8 cellular contexts compared by ENCODE assay signal in genomic region chr1:34865981-34866761, GRCh38. TPM values are rescaled to one million over a fixed set of nuclear protein-coding genes. Genes with fewer than 3 reads are reported as not detected.
DNase-seq lines count a peak whose midpoint lies in the region; ATAC-seq, FAIRE-seq and TF ChIP-seq lines count a peak whose summit lies in the region.

No MANE protein-coding gene starts in this region.

- peak overlapping the region; percentile 99 for H2AFZ ChIP-seq in endothelial cell of umbilical vein (ENCODE audit: low read depth, low read length)

- intact Hi-C loops in endothelial cell of umbilical vein (cut with micrococcal nuclease), result loop anchor here (1.0 kb wide), 2 partner anchors 14 to 80 kb away; no protein-coding TSS in a partner anchor

- in situ Hi-C loops in GM13976 (cut with MboI; ENCODE audit: low sequenced_read_pairs, unreplicated experiment), result no loop called here

- peak overlapping the region; percentile 89 for H3K4me2 ChIP-seq in endothelial cell of umbilical vein (ENCODE audit: insufficient read depth, low read length)

- peak; percentile 70 for FAIRE-seq in endothelial cell of umbilical vein (lab: Jason Lieb, UNC)

- TF ChIP-seq CTCF in GM13976 (IDR thresholded peaks at IDR 0.05; ENCODE audit: borderline replicate concordance, control extremely low read depth, extremely low read depth, insufficient read depth, missing control alignments), result peak; percentile 94
- TF ChIP-seq CTCF in endothelial cell of umbilical vein (IDR thresholded peaks at IDR 0.05; ENCODE audit: extremely low read depth in 1 of 2, insufficient read depth in 1 of 2, low read depth in 1 of 2, low read length in 2 of 2), result peak; percentile 93 to 97

- dilution Hi-C loops in endothelial cell of umbilical vein (cut with MboI; ENCODE audit: extremely low pct_ligation_motif_present, low sequenced_read_pairs), result no loop called here

- CTCF ChIA-PET in endothelial cell of umbilical vein (lab: Charles Lee), result interaction anchor here (0.6 to 4.7 kb wide), 18 partner anchors 10 to 432 kb away, joined by 3 to 59 read pairs (median 4); partner anchors contain the start of genes TMEM35B and ZMYM1

- no peaks in the 10 kb centered on the region for H4K20me1 ChIP-seq in endothelial cell of umbilical vein (replicated peaks; ENCODE audit: control insufficient read depth, extremely low read depth, insufficient read depth, low read length)

- peak; percentile 58 for ATAC-seq in HG03064 (IDR thresholded peaks at IDR 0.05; ENCODE audit: low read depth, unreplicated experiment)

- no peaks in the 10 kb centered on the region for H3K9me1 ChIP-seq in endothelial cell of umbilical vein (replicated peaks; ENCODE audit: control insufficient read depth, extremely low read depth, insufficient read depth, low read length)

- H3K36me3 ChIP-seq in endothelial cell of umbilical vein (ENCODE audit: control insufficient read depth in 2 of 2, extremely low read depth in 1 of 2, insufficient read depth in 2 of 2, low read length in 2 of 2), result no peaks in the 10 kb centered on the region

- BruUV-seq in endothelial cell of umbilical vein (replicated peaks; lab: Mats Ljungman, UMichigan), result TSS peak; percentile 52

- H3K4me3 ChIP-seq in endothelial cell of umbilical vein (replicated peaks in 1 of 3; ENCODE audit: insufficient read depth in 1 of 3, low read depth in 1 of 3, low read length in 3 of 3), result peak overlapping the region; percentile 49 to 76 (median 70)

- no peaks in the 10 kb centered on the region for H3K9me3 ChIP-seq in endothelial cell of umbilical vein (replicated peaks; ENCODE audit: control insufficient read depth, insufficient read depth, low read length)

- peak overlapping the region; percentile 81 for H3K9ac ChIP-seq in endothelial cell of umbilical vein (replicated peaks; ENCODE audit: extremely low read depth, insufficient read depth, low read length)

- peaks cover 12 to 18% of the 10 kb centered on the region in 2 experiments for H3K27me3 ChIP-seq in endothelial cell of umbilical vein (ENCODE audit: control insufficient read depth in 2 of 2, insufficient read depth in 2 of 2, low read length in 2 of 2)

- DNase-seq in GM13976 (ENCODE audit: low spot score) (peak; percentile 91), endothelial cell of umbilical vein (ENCODE audit: low read depth, low spot score) (peak; percentile 63), midbrain (lab: John Stamatoyannopoulos, UW) (peak; percentile 75), NCI-H2227 (lab: John Stamatoyannopoulos, UW; ENCODE audit: unreplicated experiment) (no peak)
- DNase-seq in NK-92 treated with Interleukin-12 subunit alpha and Interleukin-12 subunit beta, amount 100 ng/mL, for 24 hours (lab: John Stamatoyannopoulos, UW), result peak; percentile 70
- DNase-seq in activated CD8-positive, alpha-beta memory T cell treated with anti-CD3 and anti-CD28 coated beads, Interleukin-2, amount 50 U/mL, for 4 hours, result peak; percentile 97
- peak; percentile 86 to 87 for DNase-seq in stimulated activated CD8-positive, alpha-beta memory T cell treated with anti-CD3 and anti-CD28 coated beads, Interleukin-15, amount 100 ng/mL, for 48 hours (ENCODE audit: low read depth in 2 of 2)

- H3K27ac ChIP-seq in endothelial cell of umbilical vein (ENCODE audit: insufficient read depth, low read depth, low read length), result peak overlapping the region; percentile 46

- peak; percentile 32 for TF ChIP-seq POLR2A in endothelial cell of umbilical vein (IDR thresholded peaks at IDR 0.05; ENCODE audit: low read depth, low read length)

- H3K4me1 ChIP-seq in endothelial cell of umbilical vein (ENCODE audit: control insufficient read depth, extremely low read depth, insufficient read depth, low read length), result peaks cover 7% of the 10 kb centered on the region

- POLR2A ChIA-PET in endothelial cell of umbilical vein (lab: Charles Lee), result no interaction called here

- no peaks in the 10 kb centered on the region for H3K79me2 ChIP-seq in endothelial cell of umbilical vein (ENCODE audit: control insufficient read depth, insufficient read depth, low read length)

TF ChIP-seq in endothelial cell of umbilical vein, 7 proteins besides CTCF, POLR2A, EP300 and RAD21:
- TF ChIP-seq POLR2AphosphoS5 (IDR thresholded peaks at IDR 0.05; ENCODE audit: insufficient read depth, low read depth, low read length) (no peak), FOS (IDR thresholded peaks at IDR 0.05; ENCODE audit: borderline replicate concordance, insufficient read depth, low read length) (no peak), EZH2 (IDR thresholded peaks at IDR 0.05; ENCODE audit: borderline replicate concordance, low read depth, low read length, severe bottlenecking) (no peak), MYC (IDR thresholded peaks at IDR 0.05; ENCODE audit: low read depth, low read length) (no peak), JUN (IDR thresholded peaks at IDR 0.05; ENCODE audit: borderline replicate concordance, insufficient read depth, insufficient read length, low read depth) (no peak), GATA2 (IDR thresholded peaks at IDR 0.05; ENCODE audit: insufficient read depth, insufficient read length, low read depth, low read length) (no peak), MAX (IDR thresholded peaks at IDR 0.05; ENCODE audit: insufficient read depth, insufficient read length) (no peak)

RNA-seq across cellular contexts. Expression of gene SMIM12, which starts 6.6 kb away (rescaled TPM):
- total RNA-seq in endothelial cell of umbilical vein, result 54.7 and 66.2 TPM in 2 replicates
- 85.9 TPM in 2 replicates for polyA plus RNA-seq in endothelial cell of umbilical vein
- 76.3 and 87.7 TPM in 2 replicates for polyA plus RNA-seq in endothelial cell of umbilical vein (2011; cell fraction: cytosol; rRNA removed)
- polyA plus RNA-seq in endothelial cell of umbilical vein (2011; cell fraction: nucleus; rRNA removed), result 37.8 and 40.8 TPM in 2 replicates
- polyA plus RNA-seq in endothelial cell of umbilical vein (2012), result 49.5 and 57.3 TPM in 2 replicates
- polyA minus RNA-seq in endothelial cell of umbilical vein, result 47.4 and 52.7 TPM in 2 replicates
- 20.1 TPM for polyA minus RNA-seq in endothelial cell of umbilical vein (2011; cell fraction: cytosol; rRNA and poly(A)+ RNA removed)
- 19.8 and 21.2 TPM in 2 replicates for polyA minus RNA-seq in endothelial cell of umbilical vein (2011; cell fraction: nucleus; rRNA and poly(A)+ RNA removed)
